Comparison of ENCODE assay signal across 26 cellular contexts in genomic region chr12:12200363-12200762, GRCh38.
"Had no signal": no experiment of that assay in that cellular context is flagged by ENCODE, and none has a peak within 500 bp of the region (broad histone marks: within the 10 kb centered on the region; RNA-seq: fewer than 3 reads in every experiment).

No MANE protein-coding gene starts in this region.

- H3K4me3 ChIP-seq: dorsolateral prefrontal cortex, esophagus muscularis mucosa, lower lobe of right lung, prostate gland, sigmoid colon, skin epidermis, spleen, suprapubic skin, transverse colon, upper lobe of right lung, uterus had no signal

- H3K36me3 ChIP-seq: prostate gland, spleen, transverse colon, upper lobe of right lung, uterus had no signal

- H3K27me3 ChIP-seq: dorsolateral prefrontal cortex, esophagus muscularis mucosa, foreskin keratinocyte, sigmoid colon, spleen, suprapubic skin, transverse colon, upper lobe of right lung, uterus had no signal

- H3K27ac ChIP-seq: esophagus muscularis mucosa, foreskin keratinocyte, lower lobe of right lung, prostate gland, sigmoid colon, skin epidermis, spleen, suprapubic skin, transverse colon, upper lobe of right lung, uterus had no signal

- H3K4me1 Mint-ChIP-seq: immature natural killer cell, nephron progenitor cell had no signal

- H3K27ac Mint-ChIP-seq: immature natural killer cell; naive thymus-derived CD8-positive, alpha-beta T cell; nephron progenitor cell; stimulated activated naive CD8-positive, alpha-beta T cell treated with anti-CD3 and anti-CD28 coated beads, Interleukin-15, amount 100 ng/mL, for 72 hours had no signal

- H3K4me1 ChIP-seq: foreskin keratinocyte, lower lobe of right lung, prostate gland, spleen, suprapubic skin, transverse colon, upper lobe of right lung, uterus had no signal

- DNase-seq: dorsolateral prefrontal cortex; effector CD4-positive, alpha-beta T cell; foreskin keratinocyte; glutamatergic neuron; hypothalamus; immature natural killer cell; islet precursor cell; kidney glomerular epithelial cell; left colon; left ventricle myocardium superior; lower lobe of right lung; naive thymus-derived CD8-positive, alpha-beta T cell; nephron progenitor cell; nucleus accumbens; right cardiac atrium; sigmoid colon; spleen; stimulated activated naive CD4-positive, alpha-beta T cell; stimulated activated naive CD8-positive, alpha-beta T cell treated with anti-CD3 and anti-CD28 coated beads, Interleukin-15, amount 100 ng/mL, for 72 hours; transverse colon; upper lobe of right lung; uterus had no signal

- ATAC-seq: foreskin keratinocyte; left colon; lower lobe of right lung; naive thymus-derived CD8-positive, alpha-beta T cell; upper lobe of right lung had no signal

- H3K9me3 ChIP-seq: esophagus muscularis mucosa, lower lobe of right lung, prostate gland, sigmoid colon, upper lobe of right lung, uterus had no signal

- H3K4me3 Mint-ChIP-seq: immature natural killer cell; naive thymus-derived CD8-positive, alpha-beta T cell; nephron progenitor cell; stimulated activated naive CD8-positive, alpha-beta T cell treated with anti-CD3 and anti-CD28 coated beads, Interleukin-15, amount 100 ng/mL, for 72 hours had no signal
